8 cellular contexts compared by ENCODE assay signal in the genomic region with DNA sequence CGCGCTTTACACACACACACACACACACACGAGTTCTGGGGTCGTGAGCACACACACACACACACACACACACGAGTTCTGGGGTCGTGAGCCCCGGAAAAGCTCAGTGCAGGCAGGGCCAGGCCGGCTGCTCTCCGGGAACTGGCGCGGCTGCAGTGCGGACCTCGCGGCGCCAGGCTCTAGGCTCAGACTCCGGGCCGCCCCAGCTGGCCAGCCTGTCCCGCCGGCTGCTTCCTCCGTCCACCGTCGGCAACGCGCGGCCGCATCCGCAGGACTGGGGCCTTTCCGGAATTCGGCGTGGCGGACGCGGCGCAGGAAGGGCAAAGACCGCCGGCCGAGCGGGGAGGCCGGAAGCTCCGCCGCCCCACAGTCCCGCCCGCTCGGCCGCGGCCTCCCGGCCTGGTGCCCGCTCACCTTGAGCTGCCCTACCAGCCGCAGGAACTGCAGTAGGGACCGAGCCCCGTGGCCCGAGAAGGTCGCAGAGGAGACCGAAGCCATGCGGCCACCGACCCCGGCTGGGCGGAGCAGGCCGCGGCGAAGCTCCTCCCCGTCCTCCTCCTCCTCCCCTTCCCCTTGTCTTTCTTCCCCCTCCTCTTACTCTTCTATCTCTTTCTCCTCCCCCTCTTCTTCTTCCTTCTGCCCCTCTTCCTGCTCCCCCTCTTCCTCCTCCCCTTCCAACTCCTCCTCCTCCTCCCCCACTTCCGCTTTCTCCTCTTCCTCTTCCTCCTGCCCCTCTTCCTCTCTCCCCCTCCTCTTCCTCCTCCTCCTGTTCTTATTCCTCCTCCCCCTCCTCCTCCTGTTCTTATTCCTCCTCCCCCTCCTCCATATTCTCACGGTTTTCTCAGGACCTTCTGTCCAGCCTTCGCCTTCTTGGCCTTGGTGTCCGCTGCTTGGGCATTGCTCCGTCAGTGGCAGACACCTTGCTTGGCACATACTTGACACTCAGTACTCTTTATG. TPM values are rescaled to one million over a fixed set of nuclear protein-coding genes. Genes with fewer than 3 reads are reported as not detected.
A peak's percentile ranks its signal among the peaks of the same experiment; 100 is the strongest.
DNase-seq lines count a peak whose midpoint lies in the region; ATAC-seq lines count a peak whose summit lies in the region.

A gene with protein sequence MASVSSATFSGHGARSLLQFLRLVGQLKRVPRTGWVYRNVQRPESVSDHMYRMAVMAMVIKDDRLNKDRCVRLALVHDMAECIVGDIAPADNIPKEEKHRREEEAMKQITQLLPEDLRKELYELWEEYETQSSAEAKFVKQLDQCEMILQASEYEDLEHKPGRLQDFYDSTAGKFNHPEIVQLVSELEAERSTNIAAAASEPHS (minus strand): TSS at position 533 of the 957 bp plus-strand sequence. CDS start 35 bp downstream, at position 498.

- H3K9me3 Mint-ChIP-seq in activated CD4-positive, alpha-beta T cell treated with anti-CD3 and anti-CD28 coated beads for 36 hours (ENCODE audit: low read depth): peaks cover 2% of the 10 kb centered on the region

- peaks cover 40% of the 10 kb centered on the region for H3K36me3 Mint-ChIP-seq in activated CD4-positive, alpha-beta T cell treated with anti-CD3 and anti-CD28 coated beads for 36 hours (ENCODE audit: low read depth)

- H3K27me3 Mint-ChIP-seq in activated CD4-positive, alpha-beta T cell treated with anti-CD3 and anti-CD28 coated beads for 36 hours: no peaks in the 10 kb centered on the region

- CTCF ChIA-PET in activated CD4-positive, alpha-beta T cell treated with anti-CD3 and anti-CD28 coated beads for 36 hours (lab: Charles Lee): interaction anchor here (0.6 to 3.5 kb wide), 3 partner anchors 9 to 49 kb away, joined by 3 to 20 read pairs (median 3); no protein-coding TSS in a partner anchor

- DNase-seq in 8988T (peak; percentile 43), NCI-H2171 treated with DMSO at 0.1 percent for 48 hours (lab: John Stamatoyannopoulos, UW) (peak; percentile 71), dedifferentiated amniotic fluid mesenchymal stem cell (ENCODE audit: extremely low spot score) (peak; percentile 41), left lobe of liver (ENCODE audit: low spot score) (peak; percentile 87)
- peak; percentile 64 for DNase-seq in activated CD4-positive, alpha-beta T cell treated with anti-CD3 and anti-CD28 coated beads for 36 hours
- peak; percentile 18 to 47 for DNase-seq in stimulated activated CD4-positive, alpha-beta T cell treated with anti-CD3 and anti-CD28 coated beads, Interleukin-2, amount 100 ng/mL, for 48 hours

- peak within 1 kb of the TSS; percentile 98 for H3K27ac Mint-ChIP-seq in activated CD4-positive, alpha-beta T cell treated with anti-CD3 and anti-CD28 coated beads for 36 hours

- ATAC-seq in GM18502 (IDR thresholded peaks at IDR 0.05; ENCODE audit: poor library complexity, unreplicated experiment) (peak; percentile 82), HG02884 (IDR thresholded peaks at IDR 0.05; ENCODE audit: unreplicated experiment) (peak; percentile 78), left lobe of liver (peak; percentile 94)
- peak; percentile 79 for ATAC-seq in activated CD4-positive, alpha-beta T cell treated with anti-CD3 and anti-CD28 coated beads for 36 hours

- POLR2A ChIA-PET in activated CD4-positive, alpha-beta T cell treated with anti-CD3 and anti-CD28 coated beads for 36 hours (lab: Charles Lee): interaction anchor here (0.6 kb wide), 1 partner anchor 12 kb away, joined by 3 read pairs; no protein-coding TSS in a partner anchor

- H3K4me1 Mint-ChIP-seq in activated CD4-positive, alpha-beta T cell treated with anti-CD3 and anti-CD28 coated beads for 36 hours: peaks cover 46% of the 10 kb centered on the region

- intact Hi-C loops in activated CD4-positive, alpha-beta T cell treated with anti-CD3 and anti-CD28 coated beads for 36 hours (cut with DNase I, micrococcal nuclease): loop anchor here (1.0 to 10.0 kb wide), 7 partner anchors 149 to 1963 kb away; a partner anchor contains a TSS

- H3K4me3 Mint-ChIP-seq in activated CD4-positive, alpha-beta T cell treated with anti-CD3 and anti-CD28 coated beads for 36 hours: peak within 1 kb of the TSS; percentile 94

RNA-seq across cellular contexts. Expression of the gene that starts here (rescaled TPM):
- total RNA-seq in activated CD4-positive, alpha-beta T cell treated with anti-CD3 and anti-CD28 coated beads for 36 hours: 100 to 1,000 TPM in 1 of 2 experiments, 10 to 100 TPM in 1; 96.7 to 120 TPM
- total RNA-seq in left lobe of liver: 7.7 TPM

Comparison
In these comparisons a context has a peak if more than half of its experiments do, and no peak if none do; other contexts are left out.
1. Peak in every context shown above with its lines: DNase-seq and ATAC-seq.
2. RNA of the gene that starts here (total RNA-seq): 96.7 to 120 TPM in activated CD4-positive, alpha-beta T cell treated with anti-CD3 and anti-CD28 coated beads for 36 hours; 7.7 TPM in left lobe of liver (single experiment); every median in the first group is over 10 times any median in the second.
3. DNase-seq: peak in every context shown above with its lines; median percentile 87 in left lobe of liver; 71 in NCI-H2171 treated with DMSO at 0.1 percent for 48 hours; 64 in activated CD4-positive, alpha-beta T cell treated with anti-CD3 and anti-CD28 coated beads for 36 hours; 43 in 8988T; 41 in dedifferentiated amniotic fluid mesenchymal stem cell; 32 in stimulated activated CD4-positive, alpha-beta T cell treated with anti-CD3 and anti-CD28 coated beads, Interleukin-2, amount 100 ng/mL, for 48 hours.